ENCODE assay signal across 8 cellular contexts in the genomic region with DNA sequence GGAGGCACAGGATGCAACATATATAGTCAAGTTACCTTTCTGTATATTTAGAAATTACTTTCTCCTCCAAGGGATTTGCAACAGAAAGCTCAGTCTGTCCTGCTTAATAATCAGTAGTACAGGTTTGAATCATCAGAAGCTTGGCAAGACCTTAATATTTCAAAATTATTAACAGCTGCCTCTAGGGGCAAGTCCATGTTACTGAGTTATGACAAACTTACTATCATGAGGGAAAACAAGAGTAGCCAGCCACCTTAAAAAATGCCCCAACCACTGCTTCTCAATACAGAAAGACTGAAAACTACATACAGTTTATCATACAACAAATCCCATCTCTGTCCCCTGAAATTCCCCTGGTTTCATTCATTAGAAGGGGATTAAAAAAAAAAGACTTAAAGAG. TPM values are rescaled to one million over a fixed set of nuclear protein-coding genes. Genes with fewer than 3 reads are reported as not detected.
DNase-seq lines count a peak whose midpoint lies in the region; ATAC-seq and TF ChIP-seq lines count a peak whose summit lies in the region.
"Not testable (repeated sequence)": the region's sequence is repeated elsewhere in the genome, so short reads cannot be mapped to it uniquely, and the experiment has no call there.

No MANE protein-coding gene starts in this region.

- not testable (repeated sequence) for H3K9ac ChIP-seq in mammary epithelial cell (ENCODE audit: insufficient read depth, low read length)

- H4K20me1 ChIP-seq in mammary epithelial cell (ENCODE audit: insufficient read depth, low read length): not testable (repeated sequence)

- not testable (repeated sequence) for H3K36me3 ChIP-seq in RWPE2 (ENCODE audit: low read depth); mammary epithelial cell (ENCODE audit: insufficient read depth, low read length); cardiac muscle cell

- in situ Hi-C loops in mammary epithelial cell (cut with MboI; ENCODE audit: low sequenced_read_pairs in 2 of 2): not testable (repeated sequence)

- H3K4me1 ChIP-seq in RWPE2 (ENCODE audit: insufficient read depth, poor library complexity, severe bottlenecking); mammary epithelial cell (ENCODE audit: insufficient read depth, low read length); cardiac muscle cell (ENCODE audit: low read depth): not testable (repeated sequence)

- H3K9me3 ChIP-seq in RWPE2 (ENCODE audit: severe bottlenecking); mammary epithelial cell (replicated peaks; ENCODE audit: insufficient read depth, low read length); cardiac muscle cell (ENCODE audit: low read depth): not testable (repeated sequence)

- intact Hi-C loops in mammary epithelial cell (cut with micrococcal nuclease): not testable (repeated sequence)

- H3K79me2 ChIP-seq in mammary epithelial cell (ENCODE audit: insufficient read depth, low read length): peaks cover 33% of the 10 kb centered on the region

- DNase-seq in GM12864 (ENCODE audit: low read depth) (peak; percentile 19), mammary epithelial cell (peak; percentile 3), cardiac muscle cell (ENCODE audit: low read depth in 1 of 2, low spot score in 1 of 2) (peak in 1 of 2 donors; percentile 24)
- DNase-seq in RWPE2 (ENCODE audit: low spot score): not testable (repeated sequence)

- not testable (repeated sequence) for H3K27ac ChIP-seq in RWPE2 (ENCODE audit: poor library complexity, severe bottlenecking); mammary epithelial cell (ENCODE audit: insufficient read depth, low read depth, low read length); cardiac muscle cell

- H3K4me3 ChIP-seq in GM12864 (ENCODE audit: low read depth, low read length); RWPE2 (ENCODE audit: severe bottlenecking); mammary epithelial cell (replicated peaks in 1 of 3; ENCODE audit: insufficient read depth in 1 of 3, low read depth in 2 of 3, low read length in 3 of 3); cardiac muscle cell: not testable (repeated sequence)

- H3K4me2 ChIP-seq in mammary epithelial cell (ENCODE audit: insufficient read depth, low read depth, low read length): not testable (repeated sequence)

- CTCF ChIA-PET in mammary epithelial cell (lab: Charles Lee; ENCODE audit: low non-redundant PET): not testable (repeated sequence)

- not testable (repeated sequence) for H3K27me3 ChIP-seq in RWPE2 (ENCODE audit: insufficient read depth, poor library complexity, severe bottlenecking); mammary epithelial cell (ENCODE audit: insufficient read depth, low read length); cardiac muscle cell

- dilution Hi-C loops in mammary epithelial cell (cut with HindIII; ENCODE audit: low sequenced_read_pairs): not testable (repeated sequence)

- peak; percentile 22 for TF ChIP-seq CTCF in GM12864 (IDR thresholded peaks at IDR 0.05; ENCODE audit: low read depth, low read length, missing control alignments)
- peak; percentile 12 for TF ChIP-seq CTCF in RWPE2 (IDR thresholded peaks at IDR 0.05; ENCODE audit: poor library complexity, severe bottlenecking)
- TF ChIP-seq CTCF in mammary epithelial cell (conservative IDR thresholded peaks at IDR 0.05 in 1 of 2, IDR thresholded peaks at IDR 0.05 in 1 of 2; ENCODE audit: extremely low read depth in 1 of 2, insufficient read depth in 1 of 2, low read depth in 1 of 2, low read length in 2 of 2): peak in 1 of 2 donors; percentile 37
- TF ChIP-seq CTCF in cardiac muscle cell (IDR thresholded peaks at IDR 0.05; ENCODE audit: low read depth, low read length): peak; percentile 12

- ATAC-seq in GM18858 (IDR thresholded peaks at IDR 0.05; ENCODE audit: unreplicated experiment) (peak; percentile 40), GM21423 (IDR thresholded peaks at IDR 0.05; ENCODE audit: unreplicated experiment) (peak; percentile 45), HG02852 (IDR thresholded peaks at IDR 0.05; ENCODE audit: unreplicated experiment) (peak; percentile 40), HG03565 (IDR thresholded peaks at IDR 0.05; ENCODE audit: unreplicated experiment) (peak; percentile 42)
- ATAC-seq in RWPE2 (ENCODE audit: low read depth): not testable (repeated sequence)

- BruUV-seq in mammary epithelial cell (replicated peaks; lab: Mats Ljungman, UMichigan): not testable (repeated sequence)

- not testable (repeated sequence) for H2AFZ ChIP-seq in mammary epithelial cell (ENCODE audit: low read depth, low read length)

RNA-seq across cellular contexts. Expression of gene TAF4B, which starts 28.6 kb away (rescaled TPM):
- 1 to 10 TPM; 5.7 to 6.5 TPM for total RNA-seq in mammary epithelial cell
- polyA plus RNA-seq in mammary epithelial cell: 3.4 TPM
- polyA minus RNA-seq in mammary epithelial cell: 8.0 TPM
- 2.0 and 8.2 TPM in 2 replicates for total RNA-seq in cardiac muscle cell
- 1.5 and 2.2 TPM in 2 replicates for polyA plus RNA-seq in cardiac muscle cell
